11 cellular contexts compared by ENCODE assay signal in the genomic region with DNA sequence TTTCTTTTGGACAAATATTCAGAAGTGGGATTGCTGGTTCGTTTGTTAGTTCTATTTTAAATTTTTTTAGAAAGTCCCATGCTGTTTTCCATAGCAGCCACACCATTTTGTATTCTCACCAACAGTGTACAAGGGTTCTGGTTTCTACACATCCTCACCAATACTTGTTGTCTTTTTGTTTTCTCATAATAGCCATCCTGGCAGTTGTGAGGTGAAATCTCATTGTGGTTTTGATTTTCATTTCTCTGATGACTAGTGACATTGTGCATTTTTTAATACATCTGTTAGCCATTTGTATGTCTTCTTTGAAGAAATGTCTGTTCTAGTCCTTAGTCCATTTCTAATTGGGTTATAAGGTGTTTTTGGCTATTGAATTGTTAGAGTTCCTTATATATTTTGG.
DNase-seq lines count a peak whose midpoint lies in the region; ATAC-seq, FAIRE-seq and TF ChIP-seq lines count a peak whose summit lies in the region.
"Had no signal": no experiment of that assay in that cellular context is flagged by ENCODE, and none has a peak within 500 bp of the region (broad histone marks: within the 10 kb centered on the region; RNA-seq: fewer than 3 reads in every experiment).

No MANE protein-coding gene starts in this region.

- no peak overlapping the region for H3K9ac ChIP-seq in KMS-11
- H3K9ac ChIP-seq: BLaER1 treated with 17β-estradiol and CSF1 and Interleukin-3, amounts not matched to agents 10 nM and 100 nM had no signal

- peak; percentile 63 for ATAC-seq in stimulated activated naive CD8-positive, alpha-beta T cell treated with anti-CD3 and anti-CD28 coated beads, Interleukin-15, amount 100 ng/mL, for 72 hours
- ATAC-seq: GM23338 had no signal

- H3K4me2 ChIP-seq in KMS-11 = 0 out of 2 replicates have a peak overlapping the region, but pooled peaks have one; percentile 4
- H3K4me2 ChIP-seq: BLaER1 treated with 17β-estradiol and CSF1 and Interleukin-3, amounts not matched to agents 10 nM and 100 nM; GM23338 had no signal

- no peaks in the 10 kb centered on the region for H3K36me3 ChIP-seq in KMS-11 (ENCODE audit: insufficient read depth)
- H3K36me3 ChIP-seq: BLaER1 treated with 17β-estradiol and CSF1 and Interleukin-3, amounts not matched to agents 10 nM and 100 nM had no signal

- peaks cover 22% of the 10 kb centered on the region for H3K4me1 ChIP-seq in KMS-11 (ENCODE audit: low read depth, poor library complexity, severe bottlenecking)

- H3K27ac Mint-ChIP-seq in stimulated activated naive CD8-positive, alpha-beta T cell treated with anti-CD3 and anti-CD28 coated beads, Interleukin-15, amount 100 ng/mL, for 72 hours = no peak overlapping the region
- H3K27ac Mint-ChIP-seq: CD4-positive, CD25-positive, alpha-beta regulatory T cell; GM23338 had no signal

- TF ChIP-seq POLR2A in GM12891 (IDR thresholded peaks at IDR 0.05; ENCODE audit: low read depth, low read length) = no peak

- no peaks in the 10 kb centered on the region for H3K79me2 ChIP-seq in KMS-11 (ENCODE audit: insufficient read depth, low read depth)

- H3K27me3 Mint-ChIP-seq in stimulated activated naive CD8-positive, alpha-beta T cell treated with anti-CD3 and anti-CD28 coated beads, Interleukin-15, amount 100 ng/mL, for 72 hours = no peaks in the 10 kb centered on the region

- H3K4me3 ChIP-seq in AG10803 (ENCODE audit: low read length) (no peak overlapping the region), KMS-11 (IDR thresholded peaks at IDR 0.05; ENCODE audit: insufficient read depth, low read depth, low read length) (no peak overlapping the region)
- H3K4me3 ChIP-seq: BLaER1 treated with 17β-estradiol and CSF1 and Interleukin-3, amounts not matched to agents 10 nM and 100 nM; GM23338 had no signal

- no peak overlapping the region for H2AFZ ChIP-seq in KMS-11 (ENCODE audit: low read depth)
- H2AFZ ChIP-seq: GM23338 had no signal

- H4K20me1 ChIP-seq in KMS-11 (ENCODE audit: insufficient read depth) = no peaks in the 10 kb centered on the region
- H4K20me1 ChIP-seq: BLaER1 treated with 17β-estradiol and CSF1 and Interleukin-3, amounts not matched to agents 10 nM and 100 nM had no signal

- H3K27me3 ChIP-seq in KMS-11 (ENCODE audit: insufficient read depth, low read depth) = no peaks in the 10 kb centered on the region
- H3K27me3 ChIP-seq: BLaER1 treated with 17β-estradiol and CSF1 and Interleukin-3, amounts not matched to agents 10 nM and 100 nM had no signal

- no peaks in the 10 kb centered on the region for H3K9me3 Mint-ChIP-seq in stimulated activated naive CD8-positive, alpha-beta T cell treated with anti-CD3 and anti-CD28 coated beads, Interleukin-15, amount 100 ng/mL, for 72 hours
- H3K9me3 Mint-ChIP-seq: GM23338 had no signal

- no peak overlapping the region for H3K4me3 Mint-ChIP-seq in stimulated activated naive CD8-positive, alpha-beta T cell treated with anti-CD3 and anti-CD28 coated beads, Interleukin-15, amount 100 ng/mL, for 72 hours
- H3K4me3 Mint-ChIP-seq: CD4-positive, CD25-positive, alpha-beta regulatory T cell; GM23338 had no signal

- TF ChIP-seq CTCF in AG10803 (conservative IDR thresholded peaks at IDR 0.05; ENCODE audit: low read length) (no peak), KMS-11 (conservative IDR thresholded peaks at IDR 0.05; ENCODE audit: low read depth, low read length) (no peak)

- H3K27ac ChIP-seq in KMS-11 = no peak overlapping the region
- H3K27ac ChIP-seq: BLaER1 treated with 17β-estradiol and CSF1 and Interleukin-3, amounts not matched to agents 10 nM and 100 nM had no signal

- peaks cover 20% of the 10 kb centered on the region for H3K4me1 Mint-ChIP-seq in stimulated activated naive CD8-positive, alpha-beta T cell treated with anti-CD3 and anti-CD28 coated beads, Interleukin-15, amount 100 ng/mL, for 72 hours

- peak; percentile 67 for DNase-seq in AG10803 (ENCODE audit: low read depth)
- no peak for DNase-seq in GM12891 (ENCODE audit: insufficient read length, low spot score)
- no peak for DNase-seq in stimulated activated naive CD8-positive, alpha-beta T cell treated with anti-CD3 and anti-CD28 coated beads, Interleukin-15, amount 100 ng/mL, for 72 hours
- DNase-seq in activated effector memory CD4-positive, alpha-beta T cell treated with anti-CD3 and anti-CD28 coated beads, Interleukin-2, amount 50 U/mL, for 16 hours = no peak
- DNase-seq in 8988T = no peak
- DNase-seq: CD4-positive, CD25-positive, alpha-beta regulatory T cell; DMS 273 treated with DMSO at 0.1 percent for 48 hours; H7 had no signal

- peak; percentile 74 for FAIRE-seq in GM12891 (lab: Jason Lieb, UNC)

TF ChIP-seq in GM12891, 5 proteins besides CTCF, POLR2A, EP300 and RAD21:
- TF ChIP-seq PAX5 (IDR thresholded peaks at IDR 0.05; ENCODE audit: insufficient read depth, low read length, severe bottlenecking) (no peak), TAF1 (IDR thresholded peaks at IDR 0.05; ENCODE audit: low read depth, low read length) (no peak), POU2F2 (IDR thresholded peaks at IDR 0.05; ENCODE audit: low read depth, low read length) (no peak), SPI1 (IDR thresholded peaks at IDR 0.05; ENCODE audit: low read depth, low read length) (no peak), POLR2AphosphoS5 (IDR thresholded peaks at IDR 0.05; ENCODE audit: low read depth, low read length) (no peak)
TF ChIP-seq in GM12891: peak in this region for 0.
